ENCODE assay signal across 8 cellular contexts in genomic region chr17:31067699-31068184, GRCh38. TPM values are rescaled to one million over a fixed set of nuclear protein-coding genes. Genes with fewer than 3 reads are reported as not detected.
DNase-seq lines count a peak whose midpoint lies in the region; ATAC-seq and TF ChIP-seq lines count a peak whose summit lies in the region.

No MANE protein-coding gene starts in this region.

- ATAC-seq in foreskin keratinocyte (peak; percentile 65), HG02870 (IDR thresholded peaks at IDR 0.05; ENCODE audit: unreplicated experiment) (no peak), GM19452 (IDR thresholded peaks at IDR 0.05; ENCODE audit: unreplicated experiment) (no peak), HG03378 (IDR thresholded peaks at IDR 0.05; ENCODE audit: unreplicated experiment) (no peak)

- peak; percentile 68 for DNase-seq in H4 (ENCODE audit: low spot score)
- DNase-seq in RPMI7951 (ENCODE audit: low read depth): peak; percentile 90
- DNase-seq in foreskin keratinocyte: peak; percentile 62 to 80
- no peak for DNase-seq in OCI-M1 (lab: John Stamatoyannopoulos, UW)

- TF ChIP-seq CTCF in foreskin keratinocyte (conservative IDR thresholded peaks at IDR 0.05): no peak

- H3K27ac ChIP-seq in foreskin keratinocyte (no peak overlapping the region), skeletal muscle tissue (ENCODE audit: low read depth, low read length) (peak overlapping the region; percentile 19)

- H3K9me3 ChIP-seq in skeletal muscle tissue (ENCODE audit: control insufficient read depth in 3 of 3, low read length in 3 of 3): no peaks in the 10 kb centered on the region

- H3K4me1 ChIP-seq in foreskin keratinocyte: peaks cover 22% of the 10 kb centered on the region
- H3K4me1 ChIP-seq in skeletal muscle tissue (ENCODE audit: control insufficient read depth in 3 of 3, insufficient read depth in 3 of 3, low read length in 3 of 3): peaks cover 0 to 4% (median 0%) of the 10 kb centered on the region in 3 donors

- H3K4me3 ChIP-seq in skeletal muscle tissue (ENCODE audit: low read length in 3 of 3): no peak overlapping the region

- no peaks in the 10 kb centered on the region for H3K27me3 ChIP-seq in foreskin keratinocyte
- no peaks in the 10 kb centered on the region for H3K27me3 ChIP-seq in skeletal muscle tissue (ENCODE audit: control insufficient read depth in 3 of 3, insufficient read depth in 3 of 3, low read length in 3 of 3)

- H3K36me3 ChIP-seq in skeletal muscle tissue (ENCODE audit: control insufficient read depth in 3 of 3, insufficient read depth in 3 of 3, low read length in 3 of 3): no peaks in the 10 kb centered on the region

- no peak overlapping the region for H3K9ac ChIP-seq in skeletal muscle tissue (ENCODE audit: low read depth in 1 of 3, low read length in 3 of 3)

RNA-seq across cellular contexts. Expression of gene NF1, which starts 27.0 kb away (rescaled TPM):
- 12.8 and 23.2 TPM in 2 replicates for total RNA-seq in H4 (2014; rRNA removed; shearing (Covaris generic))
- total RNA-seq in RPMI7951 (2014; rRNA removed; shearing (Covaris generic)): 23.8 and 30.2 TPM in 2 replicates
- total RNA-seq in foreskin keratinocyte (31.1 and 35.7 TPM in 2 replicates), skeletal muscle tissue (76.2 TPM)
- 3.7 and 4.1 TPM in 2 replicates for polyA plus RNA-seq in foreskin keratinocyte
